ENCODE assay signal across 21 cellular contexts in the genomic region with DNA sequence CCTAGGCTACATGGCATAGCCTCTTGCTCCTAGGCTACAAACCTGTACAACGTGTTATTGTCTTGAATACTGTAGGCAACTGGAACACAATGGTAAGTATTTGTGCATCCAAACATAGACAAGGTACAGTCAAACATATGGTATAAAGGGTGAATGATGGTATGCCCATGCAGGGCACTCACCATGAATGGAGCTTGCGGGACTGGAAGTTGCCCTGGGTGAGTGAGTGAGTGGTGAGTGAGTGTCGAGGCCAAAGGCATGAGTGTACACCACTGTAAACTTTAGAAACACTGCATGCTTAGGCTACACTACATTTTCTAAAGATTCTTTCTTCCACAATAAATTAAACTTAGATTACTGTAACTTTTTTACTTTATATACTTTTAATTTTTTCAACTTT.
"Had no signal": no experiment of that assay in that cellular context is flagged by ENCODE, and none has a peak within 500 bp of the region (broad histone marks: within the 10 kb centered on the region; RNA-seq: fewer than 3 reads in every experiment).

No MANE protein-coding gene starts in this region.

- H3K4me3 Mint-ChIP-seq: activated CD8-positive, alpha-beta T cell treated with anti-CD3 and anti-CD28 coated beads for 36 hours; activated naive CD4-positive, alpha-beta T cell treated with anti-CD3 and anti-CD28 coated beads, Interleukin-2, amount 50 U/mL, for 24 hours; activated T-cell treated with anti-CD3 and anti-CD28 coated beads, Interleukin-2, amount 50 U/mL, for 72 hours; T-cell had no signal

- H3K9ac ChIP-seq: KMS-11 had no signal

- H3K9me3 Mint-ChIP-seq: activated CD8-positive, alpha-beta T cell treated with anti-CD3 and anti-CD28 coated beads for 36 hours; activated naive CD4-positive, alpha-beta T cell treated with anti-CD3 and anti-CD28 coated beads, Interleukin-2, amount 50 U/mL, for 24 hours; activated T-cell treated with anti-CD3 and anti-CD28 coated beads, Interleukin-2, amount 50 U/mL, for 72 hours; T-cell had no signal

- H3K27me3 Mint-ChIP-seq: activated naive CD4-positive, alpha-beta T cell treated with anti-CD3 and anti-CD28 coated beads, Interleukin-2, amount 50 U/mL, for 24 hours had no signal

- ATAC-seq: activated CD4-positive, CD25-positive, alpha-beta regulatory T cell treated with anti-CD3 and anti-CD28 coated beads, Interleukin-2, amount 50 U/mL, for 24 hours; activated CD8-positive, alpha-beta T cell treated with anti-CD3 and anti-CD28 coated beads for 36 hours; activated T-cell treated with anti-CD3 and anti-CD28 coated beads, Interleukin-2, amount 50 U/mL, for 72 hours had no signal

- H3K4me1 Mint-ChIP-seq: activated naive CD4-positive, alpha-beta T cell treated with anti-CD3 and anti-CD28 coated beads, Interleukin-2, amount 50 U/mL, for 24 hours; T-cell had no signal

- H3K4me3 ChIP-seq: breast epithelium had no signal

- H3K9me3 ChIP-seq: breast epithelium had no signal

- H3K27me3 ChIP-seq: breast epithelium had no signal

- DNase-seq: activated CD4-positive, alpha-beta T cell treated with anti-CD3 and anti-CD28 coated beads for 4 hours; activated CD8-positive, alpha-beta memory T cell treated with anti-CD3 and anti-CD28 coated beads, Interleukin-2, amount 50 U/mL, for 4 hours; activated CD8-positive, alpha-beta T cell treated with anti-CD3 and anti-CD28 coated beads for 36 hours; activated naive CD4-positive, alpha-beta T cell; activated T-cell treated with anti-CD3 and anti-CD28 coated beads, Interleukin-2, amount 50 U/mL, for 72 hours; aorta; caudate nucleus; NCI-H1092 treated with DMSO at 0.1 percent for 48 hours; NCI-H1436; NCI-H1694 treated with DMSO at 0.1 percent for 48 hours; NCI-H2029 treated with DMSO at 0.1 percent for 48 hours; NCI-H510A treated with DMSO at 0.1 percent for 48 hours; NCI-H69; SHP77 treated with DMSO at 0.1 percent for 48 hours; T-cell; T1000 had no signal

- H3K27ac Mint-ChIP-seq: activated CD8-positive, alpha-beta T cell treated with anti-CD3 and anti-CD28 coated beads for 36 hours; activated naive CD4-positive, alpha-beta T cell treated with anti-CD3 and anti-CD28 coated beads, Interleukin-2, amount 50 U/mL, for 24 hours; activated T-cell treated with anti-CD3 and anti-CD28 coated beads, Interleukin-2, amount 50 U/mL, for 72 hours; T-cell had no signal

- H3K36me3 Mint-ChIP-seq: activated naive CD4-positive, alpha-beta T cell treated with anti-CD3 and anti-CD28 coated beads, Interleukin-2, amount 50 U/mL, for 24 hours; T-cell had no signal

- H3K27ac ChIP-seq: breast epithelium, KMS-11, VCaP had no signal

- H3K4me1 ChIP-seq: breast epithelium had no signal

- H3K36me3 ChIP-seq: breast epithelium had no signal

- H3K4me2 ChIP-seq: KMS-11 had no signal
